ENCODE assay signal across 17 cellular contexts in genomic region chr14:70029296-70030132, GRCh38.
"Had no signal": no experiment of that assay in that cellular context is flagged by ENCODE, and none has a peak within 500 bp of the region (broad histone marks: within the 10 kb centered on the region; RNA-seq: fewer than 3 reads in every experiment).

No MANE protein-coding gene starts in this region.

- H3K4me1 ChIP-seq: colonic mucosa, upper lobe of right lung had no signal

- H3K79me2 ChIP-seq: hepatocyte had no signal

- H3K4me2 ChIP-seq: hepatocyte had no signal

- DNase-seq: activated B cell treated with CpG ODN at 0.5 μM for 24 hours; activated CD4-positive, alpha-beta memory T cell treated with anti-CD3 and anti-CD28 coated beads, Interleukin-2, amount 10 ng/mL, durations not matched to agents 7 days and 5 days; activated CD4-positive, alpha-beta T cell treated with anti-CD3 and anti-CD28 coated beads for 4 hours; activated naive CD4-positive, alpha-beta T cell; activated naive CD8-positive, alpha-beta T cell treated with anti-CD3 and anti-CD28 coated beads, Interleukin-2, amount 10 ng/mL, durations not matched to agents 7 days and 5 days; activated T-cell treated with anti-CD3 and anti-CD28 coated beads, Interleukin-2, amount 50 U/mL, for 1 hour; body of pancreas; colonic mucosa; foreskin keratinocyte; islet precursor cell; mammary epithelial cell; midbrain; posterior cingulate gyrus; stimulated activated naive B cell treated with anti-CD40 and anti-IgM and Interleukin-4, amounts not matched to agents 10 μg/mL and 1 μg/mL and 100 μg/mL, for 72 hours; upper lobe of right lung had no signal

- H3K4me3 ChIP-seq: body of pancreas, colonic mucosa, hepatocyte, upper lobe of right lung had no signal

- H3K27ac ChIP-seq: body of pancreas, colonic mucosa, foreskin keratinocyte, hepatocyte, upper lobe of right lung had no signal

- ATAC-seq: activated T-helper 17 cell treated with anti-CD3 and anti-CD28 coated beads, Interleukin-2, amount 50 U/mL, for 72 hours; body of pancreas; foreskin keratinocyte; stimulated activated naive B cell treated with anti-CD40 and anti-IgM and Interleukin-4, amounts not matched to agents 10 μg/mL and 1 μg/mL and 100 μg/mL, for 72 hours; upper lobe of right lung had no signal

- H2AFZ ChIP-seq: hepatocyte had no signal

- H3K27me3 ChIP-seq: body of pancreas, colonic mucosa, foreskin keratinocyte, hepatocyte had no signal

- H3K36me3 ChIP-seq: colonic mucosa, upper lobe of right lung had no signal

- H3K9me3 ChIP-seq: body of pancreas, colonic mucosa, upper lobe of right lung had no signal
